Comparison of ENCODE assay signal across 8 cellular contexts in genomic region chr3:9946112-9947024, GRCh38. TPM values are rescaled to one million over a fixed set of nuclear protein-coding genes. Genes with fewer than 3 reads are reported as not detected.
DNase-seq lines count a peak whose midpoint lies in the region; ATAC-seq, FAIRE-seq and TF ChIP-seq lines count a peak whose summit lies in the region.

No MANE protein-coding gene starts in this region.

- H3K9ac ChIP-seq in neural progenitor cell = no peak overlapping the region

- peak overlapping the region; percentile 74 for H3K4me3 Mint-ChIP-seq in activated naive CD4-positive, alpha-beta T cell treated with anti-CD3 and anti-CD28 coated beads, Interleukin-2, amount 10 ng/mL, durations not matched to agents 7 days and 5 days
- H3K4me3 Mint-ChIP-seq in neural progenitor cell = peak overlapping the region; percentile 83
- peak overlapping the region; percentile 82 for H3K4me3 Mint-ChIP-seq in stimulated activated naive CD8-positive, alpha-beta T cell treated with anti-CD3 and anti-CD28 coated beads, Interleukin-15, Interleukin-2, amounts not matched to agents 100 ng/mL and 50 ng/mL, for 24 hours

- no peaks in the 10 kb centered on the region for H3K9me3 Mint-ChIP-seq in activated naive CD4-positive, alpha-beta T cell treated with anti-CD3 and anti-CD28 coated beads, Interleukin-2, amount 10 ng/mL, durations not matched to agents 7 days and 5 days
- no peaks in the 10 kb centered on the region for H3K9me3 Mint-ChIP-seq in neural progenitor cell
- H3K9me3 Mint-ChIP-seq in stimulated activated naive CD8-positive, alpha-beta T cell treated with anti-CD3 and anti-CD28 coated beads, Interleukin-15, Interleukin-2, amounts not matched to agents 100 ng/mL and 50 ng/mL, for 24 hours = no peaks in the 10 kb centered on the region

- H2AFZ ChIP-seq in neural progenitor cell (replicated peaks) = peak overlapping the region; percentile 85

- FAIRE-seq in frontal cortex (lab: Jason Lieb, UNC) = no peak

- peaks cover 8% of the 10 kb centered on the region for H3K4me1 ChIP-seq in neural progenitor cell

- H3K4me3 ChIP-seq in neural progenitor cell = peak overlapping the region; percentile 59

- peaks cover 5% of the 10 kb centered on the region for H3K27me3 ChIP-seq in neural progenitor cell

- no peaks in the 10 kb centered on the region for H3K9me3 ChIP-seq in neural progenitor cell (ENCODE audit: low read depth)

- no peaks in the 10 kb centered on the region for H3K79me2 ChIP-seq in neural progenitor cell (ENCODE audit: low read depth)

- peaks cover 17% of the 10 kb centered on the region for H3K4me1 Mint-ChIP-seq in activated naive CD4-positive, alpha-beta T cell treated with anti-CD3 and anti-CD28 coated beads, Interleukin-2, amount 10 ng/mL, durations not matched to agents 7 days and 5 days
- H3K4me1 Mint-ChIP-seq in neural progenitor cell = no peaks in the 10 kb centered on the region
- H3K4me1 Mint-ChIP-seq in stimulated activated naive CD8-positive, alpha-beta T cell treated with anti-CD3 and anti-CD28 coated beads, Interleukin-15, Interleukin-2, amounts not matched to agents 100 ng/mL and 50 ng/mL, for 24 hours (ENCODE audit: low read depth) = peaks cover 18% of the 10 kb centered on the region

- ATAC-seq in HG02763 (IDR thresholded peaks at IDR 0.05; ENCODE audit: unreplicated experiment) = no peak

- in situ Hi-C loops in SK-MEL-5 (cut with HindIII; ENCODE audit: low pct_unique_long_range_greater_than_20kb, low sequenced_read_pairs) = no loop called here

- CTCF ChIA-PET in activated naive CD4-positive, alpha-beta T cell treated with anti-CD3 and anti-CD28 coated beads, Interleukin-2, amount 10 ng/mL, durations not matched to agents 7 days and 5 days (lab: Charles Lee) = interaction anchor here (0.6 to 5.4 kb wide), 15 partner anchors 9 to 551 kb away, joined by 3 to 62 read pairs (median 4); partner anchors contain the start of genes CRELD1, EMC3 and RPUSD3

- peak overlapping the region; percentile 91 for H3K4me2 ChIP-seq in neural progenitor cell

- no peak overlapping the region for H3K27ac ChIP-seq in neural progenitor cell

- peak; percentile 71 for TF ChIP-seq CTCF in neural progenitor cell (IDR thresholded peaks at IDR 0.05)

- H3F3A ChIP-seq in neural progenitor cell (ENCODE audit: low read depth) = peaks cover 26% of the 10 kb centered on the region

- H3K27ac Mint-ChIP-seq in activated naive CD4-positive, alpha-beta T cell treated with anti-CD3 and anti-CD28 coated beads, Interleukin-2, amount 10 ng/mL, durations not matched to agents 7 days and 5 days = peak overlapping the region; percentile 19
- H3K27ac Mint-ChIP-seq in neural progenitor cell = no peak overlapping the region
- H3K27ac Mint-ChIP-seq in stimulated activated naive CD8-positive, alpha-beta T cell treated with anti-CD3 and anti-CD28 coated beads, Interleukin-15, Interleukin-2, amounts not matched to agents 100 ng/mL and 50 ng/mL, for 24 hours = peak overlapping the region; percentile 85

- no peaks in the 10 kb centered on the region for H3K36me3 ChIP-seq in neural progenitor cell

- peaks cover 4% of the 10 kb centered on the region for H3K36me3 Mint-ChIP-seq in activated naive CD4-positive, alpha-beta T cell treated with anti-CD3 and anti-CD28 coated beads, Interleukin-2, amount 10 ng/mL, durations not matched to agents 7 days and 5 days
- H3K36me3 Mint-ChIP-seq in neural progenitor cell = peaks cover 3% of the 10 kb centered on the region
- H3K36me3 Mint-ChIP-seq in stimulated activated naive CD8-positive, alpha-beta T cell treated with anti-CD3 and anti-CD28 coated beads, Interleukin-15, Interleukin-2, amounts not matched to agents 100 ng/mL and 50 ng/mL, for 24 hours (ENCODE audit: low read depth) = no peaks in the 10 kb centered on the region

- peaks cover 16% of the 10 kb centered on the region for H4K20me1 ChIP-seq in neural progenitor cell (ENCODE audit: low read depth)

- DNase-seq in DMS53 (lab: John Stamatoyannopoulos, UW) = peak; percentile 90
- peak; percentile 58 for DNase-seq in HS-5 (ENCODE audit: low read depth)
- peak; percentile 86 for DNase-seq in SK-MEL-5 (ENCODE audit: low read depth, low spot score)
- DNase-seq in activated naive CD4-positive, alpha-beta T cell treated with anti-CD3 and anti-CD28 coated beads, Interleukin-2, amount 10 ng/mL, durations not matched to agents 7 days and 5 days = peak; percentile 85
- peak; percentile 87 to 88 for DNase-seq in frontal cortex (ENCODE audit: low spot score in 2 of 2)
- peak; percentile 95 for DNase-seq in neural progenitor cell (ENCODE audit: low spot score)

- no peaks in the 10 kb centered on the region for H3K27me3 Mint-ChIP-seq in activated naive CD4-positive, alpha-beta T cell treated with anti-CD3 and anti-CD28 coated beads, Interleukin-2, amount 10 ng/mL, durations not matched to agents 7 days and 5 days
- H3K27me3 Mint-ChIP-seq in neural progenitor cell (ENCODE audit: insufficient read depth, low read depth) = peaks cover 9% of the 10 kb centered on the region
- no peaks in the 10 kb centered on the region for H3K27me3 Mint-ChIP-seq in stimulated activated naive CD8-positive, alpha-beta T cell treated with anti-CD3 and anti-CD28 coated beads, Interleukin-15, Interleukin-2, amounts not matched to agents 100 ng/mL and 50 ng/mL, for 24 hours

RNA-seq across cellular contexts. Expression of gene PRRT3, which starts 5.8 kb away (rescaled TPM):
- total RNA-seq in SK-MEL-5 (2014; rRNA removed; shearing (Covaris generic)) = 0.34 and 0.51 TPM in 2 replicates
- polyA plus RNA-seq in SK-MEL-5 (2015; cell fraction: cytosol; rRNA removed) = 0.99 and 1.1 TPM in 2 replicates
- polyA plus RNA-seq in SK-MEL-5 (2015; cell fraction: nucleus; rRNA removed) = 0.88 and 1.1 TPM in 2 replicates
- total RNA-seq in frontal cortex = 4.1 TPM
- 2.6 and 11.6 TPM in 2 replicates for total RNA-seq in neural progenitor cell (ENCODE audit: low replicate concordance)

RNA-seq across cellular contexts. Expression of gene CRELD1, which starts 12.7 kb away (rescaled TPM):
- total RNA-seq in SK-MEL-5 (2014; rRNA removed; shearing (Covaris generic)) = 47.7 and 50.2 TPM in 2 replicates
- polyA plus RNA-seq in SK-MEL-5 (2015; cell fraction: cytosol; rRNA removed) = 85.0 and 90.9 TPM in 2 replicates
- 118 and 130 TPM in 2 replicates for polyA plus RNA-seq in SK-MEL-5 (2015; cell fraction: nucleus; rRNA removed)
- total RNA-seq in frontal cortex (15.5 TPM), neural progenitor cell (ENCODE audit: low replicate concordance) (14.1 and 28.7 TPM in 2 replicates)

RNA-seq across cellular contexts. Expression of gene IL17RC, which starts 29.5 kb away (rescaled TPM):
- total RNA-seq in SK-MEL-5 (2014; rRNA removed; shearing (Covaris generic)) = 49.0 and 49.1 TPM in 2 replicates
- 70.7 and 72.3 TPM in 2 replicates for polyA plus RNA-seq in SK-MEL-5 (2015; cell fraction: cytosol; rRNA removed)
- 123 and 131 TPM in 2 replicates for polyA plus RNA-seq in SK-MEL-5 (2015; cell fraction: nucleus; rRNA removed)
- total RNA-seq in frontal cortex = 2.4 TPM
- 3.1 and 6.5 TPM in 2 replicates for total RNA-seq in neural progenitor cell (ENCODE audit: low replicate concordance)

RNA-seq across cellular contexts. Expression of gene EMC3, which starts 40.3 kb away (rescaled TPM):
- total RNA-seq in SK-MEL-5 (2014; rRNA removed; shearing (Covaris generic)) = 213 and 253 TPM in 2 replicates
- polyA plus RNA-seq in SK-MEL-5 (2015; cell fraction: cytosol; rRNA removed) = 122 and 142 TPM in 2 replicates
- 39.5 and 51.5 TPM in 2 replicates for polyA plus RNA-seq in SK-MEL-5 (2015; cell fraction: nucleus; rRNA removed)
- total RNA-seq in frontal cortex (33.0 TPM), neural progenitor cell (ENCODE audit: low replicate concordance) (37.1 and 50.2 TPM in 2 replicates)

RNA-seq across cellular contexts. Expression of gene IL17RE, which starts 43.7 kb away (rescaled TPM):
- total RNA-seq in SK-MEL-5 (2014; rRNA removed; shearing (Covaris generic)) = 0.05 and 0.29 TPM in 2 replicates
- polyA plus RNA-seq in SK-MEL-5 (2015; cell fraction: cytosol; rRNA removed) = 1.1 and 1.9 TPM in 2 replicates
- 5.8 and 9.9 TPM in 2 replicates for polyA plus RNA-seq in SK-MEL-5 (2015; cell fraction: nucleus; rRNA removed)
- total RNA-seq in frontal cortex (under 0.01 TPM), neural progenitor cell (ENCODE audit: low replicate concordance) (0.56 TPM in 1 of 2 replicates, not detected in the other)
